Comparison of ENCODE assay signal across 34 cellular contexts in genomic region chr2:61059382-61059781, GRCh38.
"Had no signal": no experiment of that assay in that cellular context is flagged by ENCODE, and none has a peak within 500 bp of the region (broad histone marks: within the 10 kb centered on the region; RNA-seq: fewer than 3 reads in every experiment).

No MANE protein-coding gene starts in this region.

- DNase-seq: Karpas-422, Kasumi-1, MG63, MM.1S, MV-4-11, NCI-H1048, NCI-H1092, NCI-H1092 treated with DMSO at 0.1 percent for 48 hours, NCI-H1105, NCI-H1105 treated with DMSO at 0.1 percent for 48 hours, NCI-H1417, NCI-H1417 treated with DMSO at 0.1 percent for 48 hours, NCI-H1436, NCI-H1436 treated with DMSO at 0.1 percent for 48 hours, NCI-H146, NCI-H1694, NCI-H1694 treated with DMSO at 0.1 percent for 48 hours, NCI-H187, NCI-H187 treated with DMSO at 0.1 percent for 48 hours, NCI-H1930, NCI-H2029, NCI-H2029 treated with DMSO at 0.1 percent for 48 hours, NCI-H2081, NCI-H2081 treated with DMSO at 0.1 percent for 48 hours, NCI-H2107, NCI-H2171, NCI-H2171 treated with DMSO at 0.1 percent for 48 hours, NCI-H2227 treated with DMSO at 0.1 percent for 48 hours, NCI-H226, NCI-H345, NCI-H446, NCI-H446 treated with DMSO at 0.1 percent for 48 hours, NCI-H510A, NCI-H510A treated with DMSO at 0.1 percent for 48 hours had no signal

- H3K4me3 ChIP-seq: MG63 had no signal

- H3K27me3 ChIP-seq: MG63 had no signal

- H3K9me3 ChIP-seq: MG63 had no signal
